ENCODE assay signal across 8 cellular contexts in genomic region chr9:36102742-36103495, GRCh38. TPM values are rescaled to one million over a fixed set of nuclear protein-coding genes. Genes with fewer than 3 reads are reported as not detected.
DNase-seq lines count a peak whose midpoint lies in the region; ATAC-seq and TF ChIP-seq lines count a peak whose summit lies in the region.

No MANE protein-coding gene starts in this region.

- H4K20me1 ChIP-seq in OCI-LY1 (ENCODE audit: insufficient read depth, low read length), result no peaks in the 10 kb centered on the region

- H3K36me3 ChIP-seq in OCI-LY1 (ENCODE audit: insufficient read depth, low read length) (no peaks in the 10 kb centered on the region), esophagus muscularis mucosa (peaks cover 0 to 13% (median 2%) of the 10 kb centered on the region in 4 donors)
- no peaks in the 10 kb centered on the region for H3K36me3 ChIP-seq in naive thymus-derived CD4-positive, alpha-beta T cell (ENCODE audit: control insufficient read depth in 2 of 3, insufficient read depth in 3 of 3, low read length in 3 of 3)

- H3K4me1 ChIP-seq in OCI-LY1 (ENCODE audit: insufficient read depth, low read length, severe bottlenecking) (no peaks in the 10 kb centered on the region), esophagus muscularis mucosa (peaks cover 0 to 8% (median 1%) of the 10 kb centered on the region in 4 donors)
- H3K4me1 ChIP-seq in naive thymus-derived CD4-positive, alpha-beta T cell (ENCODE audit: control insufficient read depth in 2 of 2, insufficient read depth in 2 of 2, low read length in 2 of 2), result peaks cover 0 to 5% of the 10 kb centered on the region in 2 donors

- H3F3A ChIP-seq in OCI-LY1 (ENCODE audit: insufficient read depth, low read length), result no peaks in the 10 kb centered on the region

- H3K4me2 ChIP-seq in OCI-LY1 (ENCODE audit: low read length), result no peak overlapping the region

- ATAC-seq in naive thymus-derived CD4-positive, alpha-beta T cell, result peak; percentile 100
- ATAC-seq in stimulated activated naive B cell treated with anti-CD40 and anti-IgM and Interleukin-4, amounts not matched to agents 10 μg/mL and 1 μg/mL and 100 μg/mL, for 72 hours (replicated peaks), result peak; percentile 100

- POLR2A ChIA-PET in naive thymus-derived CD4-positive, alpha-beta T cell (lab: Charles Lee), result interaction anchor here (0.6 to 1.7 kb wide), 4 partner anchors 48 to 88 kb away, joined by 4 to 6 read pairs (median 5); partner anchors contain the start of gene CLTA

- no peaks in the 10 kb centered on the region for H3K9me2 ChIP-seq in OCI-LY1 (ENCODE audit: low read depth, low read length)

- intact Hi-C loops in esophagus muscularis mucosa (cut with DNase I), result loop anchor here (1.0 to 5.0 kb wide), 2 partner anchors 34 to 63 kb away; partner anchors contain the start of gene GLIPR2
- intact Hi-C loops in naive thymus-derived CD4-positive, alpha-beta T cell (cut with micrococcal nuclease), result loop anchor here (1.0 to 5.0 kb wide), 6 partner anchors 33 to 226 kb away; partner anchors contain the start of genes GLIPR2 (in 2 of the 2) and CLTA (in 1 of the 2)

- peak overlapping the region in 4 of 9 donors; percentile 12 to 76 (median 61) for H3K27ac Mint-ChIP-seq in naive thymus-derived CD4-positive, alpha-beta T cell
- peak overlapping the region; percentile 42 for H3K27ac Mint-ChIP-seq in stimulated activated naive B cell treated with anti-CD40 and anti-IgM and Interleukin-4, amounts not matched to agents 10 μg/mL and 1 μg/mL and 100 μg/mL, for 72 hours

- CTCF ChIA-PET in naive thymus-derived CD4-positive, alpha-beta T cell (lab: Charles Lee), result interaction anchor here (0.6 to 9.3 kb wide), 33 partner anchors 8 to 1991 kb away, joined by 3 to 270 read pairs (median 4); partner anchors contain the start of genes CCIN, CLTA and GLIPR2

- H2AFZ ChIP-seq in OCI-LY1 (ENCODE audit: low read length), result no peak overlapping the region; the same call in 1 of the 2 replicates

- H3K27me3 ChIP-seq in OCI-LY1 (ENCODE audit: insufficient read depth, low read length), result no peaks in the 10 kb centered on the region
- H3K27me3 ChIP-seq in esophagus muscularis mucosa, result no peaks in the 10 kb centered on the region
- no peaks in the 10 kb centered on the region for H3K27me3 ChIP-seq in naive thymus-derived CD4-positive, alpha-beta T cell (ENCODE audit: control insufficient read depth in 2 of 2, insufficient read depth in 2 of 2, low read length in 2 of 2)

- H3K79me2 ChIP-seq in OCI-LY1 (ENCODE audit: insufficient read depth, low read length), result no peaks in the 10 kb centered on the region

- H3K9ac ChIP-seq in OCI-LY1 (ENCODE audit: low read length), result no peak overlapping the region

- H3K27ac ChIP-seq in OCI-LY1 (ENCODE audit: low read depth, low read length, poor library complexity, severe bottlenecking) (no peak overlapping the region), esophagus muscularis mucosa (replicated peaks in 1 of 4) (peak overlapping the region in 1 of 4 donors; percentile 27)
- no peak overlapping the region for H3K27ac ChIP-seq in naive thymus-derived CD4-positive, alpha-beta T cell (ENCODE audit: low read depth, low read length)

- TF ChIP-seq POLR2A in esophagus muscularis mucosa (IDR thresholded peaks at IDR 0.05; ENCODE audit: low read depth), result no peak

- no peak overlapping the region for H3K4me3 Mint-ChIP-seq in naive thymus-derived CD4-positive, alpha-beta T cell
- no peak overlapping the region for H3K4me3 Mint-ChIP-seq in stimulated activated naive B cell treated with anti-CD40 and anti-IgM and Interleukin-4, amounts not matched to agents 10 μg/mL and 1 μg/mL and 100 μg/mL, for 72 hours

- no peak for TF ChIP-seq EP300 in esophagus muscularis mucosa (IDR thresholded peaks at IDR 0.05)

- no peak overlapping the region for H3K4me3 ChIP-seq in OCI-LY1 (ENCODE audit: low read depth, low read length, poor library complexity, severe bottlenecking)
- no peak overlapping the region for H3K4me3 ChIP-seq in esophagus muscularis mucosa
- H3K4me3 ChIP-seq in naive thymus-derived CD4-positive, alpha-beta T cell (ENCODE audit: low read length), result no peak overlapping the region

- DNase-seq in activated gamma-delta T cell treated with Interleukin-2 at 50 U/mL for 16 hours (peak; percentile 90), activated gamma-delta T cell (lab: John Stamatoyannopoulos, UW) (no peak), HUDEP-2 (lab: John Stamatoyannopoulos, UW; ENCODE audit: unreplicated experiment in 76 of 76) (peak in 70 of 76 experiments; percentile 11 to 77 (median 57)), activated T-cell treated with anti-CD3 and anti-CD28 coated beads for 1 hour (ENCODE audit: low read depth) (peak; percentile 89), esophagus muscularis mucosa (ENCODE audit: extremely low spot score) (no peak)
- DNase-seq in naive thymus-derived CD4-positive, alpha-beta T cell, result peak; percentile 70 to 87 (median 82)
- DNase-seq in stimulated activated naive B cell treated with anti-CD40 and anti-IgM and Interleukin-4, amounts not matched to agents 10 μg/mL and 1 μg/mL and 100 μg/mL, for 72 hours, result peak; percentile 63

- H3K36me3 Mint-ChIP-seq in naive thymus-derived CD4-positive, alpha-beta T cell, result peaks cover 0 to 7% (median 1%) of the 10 kb centered on the region in 5 donors
- no peaks in the 10 kb centered on the region for H3K36me3 Mint-ChIP-seq in stimulated activated naive B cell treated with anti-CD40 and anti-IgM and Interleukin-4, amounts not matched to agents 10 μg/mL and 1 μg/mL and 100 μg/mL, for 72 hours

- H3K4me1 Mint-ChIP-seq in naive thymus-derived CD4-positive, alpha-beta T cell, result peaks cover 5 to 8% (median 8%) of the 10 kb centered on the region in 7 donors
- peaks cover 0 to 3% of the 10 kb centered on the region in 2 donors for H3K4me1 Mint-ChIP-seq in stimulated activated naive B cell treated with anti-CD40 and anti-IgM and Interleukin-4, amounts not matched to agents 10 μg/mL and 1 μg/mL and 100 μg/mL, for 72 hours

- WGBS in esophagus muscularis mucosa, result 77% methylated on average over 10 of the region's 10 CpGs

- no peaks in the 10 kb centered on the region for H3K9me3 Mint-ChIP-seq in naive thymus-derived CD4-positive, alpha-beta T cell
- no peaks in the 10 kb centered on the region for H3K9me3 Mint-ChIP-seq in stimulated activated naive B cell treated with anti-CD40 and anti-IgM and Interleukin-4, amounts not matched to agents 10 μg/mL and 1 μg/mL and 100 μg/mL, for 72 hours

- H3K27me3 Mint-ChIP-seq in naive thymus-derived CD4-positive, alpha-beta T cell, result no peaks in the 10 kb centered on the region
- H3K27me3 Mint-ChIP-seq in stimulated activated naive B cell treated with anti-CD40 and anti-IgM and Interleukin-4, amounts not matched to agents 10 μg/mL and 1 μg/mL and 100 μg/mL, for 72 hours, result no peaks in the 10 kb centered on the region

- H3K9me3 ChIP-seq in OCI-LY1 (ENCODE audit: low read length) (no peaks in the 10 kb centered on the region), esophagus muscularis mucosa (no peaks in the 10 kb centered on the region)
- no peaks in the 10 kb centered on the region for H3K9me3 ChIP-seq in naive thymus-derived CD4-positive, alpha-beta T cell (ENCODE audit: control insufficient read depth in 2 of 3, low read length in 3 of 3)

- TF ChIP-seq CTCF in OCI-LY1 (IDR thresholded peaks at IDR 0.05; ENCODE audit: low read length), result peak; percentile 94
- TF ChIP-seq CTCF in esophagus muscularis mucosa (IDR thresholded peaks at IDR 0.05), result peak; percentile 83 to 89 (median 87)

RNA-seq across cellular contexts. Expression of gene GLIPR2, which starts 33.6 kb away (rescaled TPM):
- 10 to 100 TPM; 51.3 to 84.9 (median 59.6) TPM for total RNA-seq in esophagus muscularis mucosa
- total RNA-seq in naive thymus-derived CD4-positive, alpha-beta T cell, result 10 to 100 TPM in 3 of 5 experiments, 1 to 10 TPM in 2; 7.7 to 74.7 (median 18.6) TPM
- polyA plus RNA-seq in naive thymus-derived CD4-positive, alpha-beta T cell, result 10 to 100 TPM; 38.8 to 68.6 TPM

Comparison
In these comparisons a context has a peak if more than half of its experiments do, and no peak if none do; other contexts are left out.
1. DNase-seq: peak in activated gamma-delta T cell treated with Interleukin-2 at 50 U/mL for 16 hours (single experiment), HUDEP-2 (70 of 76), activated T-cell treated with anti-CD3 and anti-CD28 coated beads for 1 hour (single experiment), naive thymus-derived CD4-positive, alpha-beta T cell (9 of 9) and stimulated activated naive B cell treated with anti-CD40 and anti-IgM and Interleukin-4, amounts not matched to agents 10 μg/mL and 1 μg/mL and 100 μg/mL, for 72 hours (single experiment); none in activated gamma-delta T cell (single experiment) and esophagus muscularis mucosa (single experiment).